Comparison of ENCODE assay signal across 17 cellular contexts in genomic region chr16:58458634-58459343, GRCh38. TPM values are rescaled to one million over a fixed set of nuclear protein-coding genes. Genes with fewer than 3 reads are reported as not detected.
A peak's percentile ranks its signal among the peaks of the same experiment; 100 is the strongest.
DNase-seq lines count a peak whose midpoint lies in the region; ATAC-seq, FAIRE-seq and TF ChIP-seq lines count a peak whose summit lies in the region.
"Had no signal": no experiment of that assay in that cellular context is flagged by ENCODE, and none has a peak within 500 bp of the region (broad histone marks: within the 10 kb centered on the region; RNA-seq: fewer than 3 reads in every experiment).

No MANE protein-coding gene starts in this region.

- TF ChIP-seq CTCF in A549 (IDR thresholded peaks at IDR 0.05) = no peak
- no peak for TF ChIP-seq CTCF in K562 (IDR thresholded peaks at IDR 0.05 in 2 of 3, conservative IDR thresholded peaks at IDR 0.05 in 1 of 3; ENCODE audit: insufficient read depth in 2 of 3, low read depth in 1 of 3, low read length in 3 of 3)
- TF ChIP-seq CTCF in chondrocyte (IDR thresholded peaks at IDR 0.05) = no peak

- intact Hi-C loops in K562 (cut with micrococcal nuclease) = no loop called here

- peak overlapping the region; percentile 56 to 74 for H3K27ac ChIP-seq in A549
- no peak overlapping the region for H3K27ac ChIP-seq in K562 (ENCODE audit: extremely low read depth, low read depth, low read length)
- H3K27ac ChIP-seq: body of pancreas, coronary artery, upper lobe of left lung had no signal

- peaks cover 0 to 25% of the 10 kb centered on the region in 2 experiments; a peak in 2 of 5 replicates for H3K27me3 ChIP-seq in K562 (ENCODE audit: control insufficient read depth in 2 of 2, insufficient read depth in 2 of 2, low read length in 2 of 2)

- H3K9ac ChIP-seq in K562 (ENCODE audit: insufficient read depth in 1 of 2, low read depth in 2 of 2, low read length in 2 of 2) = no peak overlapping the region

- H3K4me1 ChIP-seq in A549 = peaks cover 51% of the 10 kb centered on the region
- H3K4me1 ChIP-seq in K562 (replicated peaks in 1 of 2; ENCODE audit: control insufficient read depth in 2 of 2, insufficient read depth in 2 of 2, low read length in 2 of 2) = peaks cover 11 to 12% of the 10 kb centered on the region in 2 experiments; a peak in 4 of 5 replicates

- no peak for TF ChIP-seq POLR2A in A549 (IDR thresholded peaks at IDR 0.05; ENCODE audit: low read length)
- TF ChIP-seq POLR2A in K562 (conservative IDR thresholded peaks at IDR 0.05) = no peak

- H2AFZ ChIP-seq in K562 (ENCODE audit: low read depth, low read length) = no peak overlapping the region

- H3K9me3 Mint-ChIP-seq in chondrocyte (ENCODE audit: low read depth) = no peaks in the 10 kb centered on the region
- H3K9me3 Mint-ChIP-seq: naive thymus-derived CD4-positive, alpha-beta T cell had no signal

- no peak overlapping the region for H3K4me3 Mint-ChIP-seq in chondrocyte (ENCODE audit: unreplicated experiment)

- in situ Hi-C loops in Caki2 (cut with HindIII; ENCODE audit: low pct_unique_long_range_greater_than_20kb, low sequenced_read_pairs) (no loop called here), K562 (cut with MboI) (no loop called here)

- no peak for TF ChIP-seq EP300 in A549 (IDR thresholded peaks at IDR 0.05)
- no peak for TF ChIP-seq EP300 in K562 (IDR thresholded peaks at IDR 0.05; ENCODE audit: low read length)

- no peaks in the 10 kb centered on the region for H3K36me3 Mint-ChIP-seq in chondrocyte (ENCODE audit: low read depth)
- H3K36me3 Mint-ChIP-seq: naive thymus-derived CD4-positive, alpha-beta T cell had no signal

- ATAC-seq in A549 = peak in 1 of 2 experiments; percentile 3; a peak in 1 of 6 replicates
- ATAC-seq in K562 = no peak
- ATAC-seq in HG02884 (IDR thresholded peaks at IDR 0.05; ENCODE audit: unreplicated experiment) = no peak
- no peak for ATAC-seq in esophagus mucosa
- ATAC-seq: body of pancreas, sciatic nerve had no signal

- H3K4me3 ChIP-seq in A549 (no peak overlapping the region), K562 (no peak overlapping the region)
- H3K4me3 ChIP-seq: body of pancreas, coronary artery, upper lobe of left lung had no signal

- no peaks in the 10 kb centered on the region for H3K36me3 ChIP-seq in K562 (ENCODE audit: control insufficient read depth, insufficient read depth, low read length)
- H3K36me3 ChIP-seq: BE2C, upper lobe of left lung had no signal

- peaks cover 35% of the 10 kb centered on the region for H3K27me3 Mint-ChIP-seq in chondrocyte (ENCODE audit: low read depth)

- DNase-seq in A549 (ENCODE audit: low read depth in 1 of 2, low spot score in 1 of 2) (peak in 1 of 2 experiments; percentile 40), Caki2 (ENCODE audit: low read depth) (peak; percentile 30), LoVo (ENCODE audit: low spot score) (peak; percentile 9), K562 (ENCODE audit: extremely low read depth in 1 of 4, low spot score in 3 of 4) (no peak), chondrocyte (ENCODE audit: low spot score) (no peak)
- DNase-seq: activated CD4-positive, alpha-beta T cell treated with anti-CD3 and anti-CD28 coated beads for 1 hour; BE2C; Caco-2; NCI-H146; T1000; upper lobe of left lung had no signal

- H4K20me1 ChIP-seq in K562 (replicated peaks; ENCODE audit: control insufficient read depth, insufficient read depth, low read length) = no peaks in the 10 kb centered on the region

- POLR2A ChIA-PET in A549 (lab: Yijun Ruan, JAX) = no interaction called here
- POLR2A ChIA-PET in K562 (lab: Yijun Ruan, JAX) = interaction anchor here (0.5 kb wide), 1 partner anchor 1273 kb away, joined by 3 read pairs; the partner anchor contains the start of gene PSME3IP1

- no TSS peak for BruUV-seq in K562 (replicated peaks; lab: Mats Ljungman, UMichigan)

- peak overlapping the region; percentile 52 for H3K4me2 ChIP-seq in A549
- no peak overlapping the region for H3K4me2 ChIP-seq in K562 (ENCODE audit: insufficient read depth, low read length)

- H3K9me1 ChIP-seq in K562 (ENCODE audit: control insufficient read depth, insufficient read depth, low read length) = peaks cover 3% of the 10 kb centered on the region

- no peaks in the 10 kb centered on the region for H3K79me2 ChIP-seq in K562 (ENCODE audit: control insufficient read depth, insufficient read depth, low read length)

- H3K4me1 Mint-ChIP-seq in chondrocyte (ENCODE audit: low read depth) = no peaks in the 10 kb centered on the region

- FAIRE-seq in A549 (lab: Jason Lieb, UNC) = no peak
- FAIRE-seq in K562 (lab: Jason Lieb, UNC) = no peak

- H3K27ac Mint-ChIP-seq in chondrocyte (ENCODE audit: unreplicated experiment) = no peak overlapping the region

- 75% methylated on average over 10 of the region's 10 CpGs for WGBS in A549 (ENCODE audit: missing lambda C conversion rate)
- WGBS in K562 (ENCODE audit: insufficient coverage, low coverage, missing lambda C conversion rate) = 12% methylated on average over 10 of the region's 10 CpGs

- H3K9me3 ChIP-seq in A549 (no peaks in the 10 kb centered on the region), K562 (replicated peaks; ENCODE audit: control insufficient read depth, insufficient read depth, low read depth, low read length) (no peaks in the 10 kb centered on the region)
- H3K9me3 ChIP-seq: BE2C, body of pancreas, Caco-2, upper lobe of left lung had no signal

- no peak for TF ChIP-seq RAD21 in A549 (conservative IDR thresholded peaks at IDR 0.05 in 1 of 2, IDR thresholded peaks at IDR 0.05 in 1 of 2)
- TF ChIP-seq RAD21 in K562 (CRISPR knock-in tag; conservative IDR thresholded peaks at IDR 0.05 in 1 of 2, IDR thresholded peaks at IDR 0.05 in 1 of 2) = no peak

- CTCF ChIA-PET in A549 (lab: Yijun Ruan, JAX) (interaction anchor here (0.7 to 1.3 kb wide), 6 partner anchors 15 to 122 kb away, joined by 3 to 7 read pairs (median 3); no protein-coding TSS in a partner anchor), K562 (lab: Yijun Ruan, JAX; ENCODE audit: low intra/inter-chr PET ratio) (no interaction called here)

TF ChIP-seq in A549, 52 proteins besides CTCF, POLR2A, EP300 and RAD21 (continues in another document):
- TF ChIP-seq GATA3 (IDR thresholded peaks at IDR 0.05; ENCODE audit: borderline replicate concordance) = no peak

RNA-seq across cellular contexts. Expression of gene NDRG4, which starts 41.2 kb away (rescaled TPM):
- polyA plus RNA-seq in A549 (2011; rRNA removed) = 8.1 and 10.8 TPM in 2 replicates
- 14.4 and 20.8 TPM in 2 replicates for polyA plus RNA-seq in A549 (2012; cell fraction: cytosol; rRNA removed)
- polyA plus RNA-seq in A549 (2012; cell fraction: nucleus; rRNA removed) = 44.1 and 54.8 TPM in 2 replicates
- 16.3 to 22.8 TPM (median 21.3 TPM) in 3 replicates for polyA plus RNA-seq in A549 (2017; fragmentation: RNase III; extraction: RNeasy Plus Mini Kit Qiagen cat#74134 plus additional on column Dnase treatment)
- 20.3 and 29.0 TPM in 2 replicates for polyA minus RNA-seq in A549 (2011; rRNA and poly(A)+ RNA removed)
- total RNA-seq in Caki2 (2014; rRNA removed; shearing (Covaris generic); ENCODE audit: low replicate concordance) = 72.1 and 115 TPM in 2 replicates
- 1.3 and 1.9 TPM in 2 replicates for total RNA-seq in K562 (2011; cell fraction: chromatin; rRNA removed; ENCODE audit: low replicate concordance)
- 1.8 TPM in 2 replicates for total RNA-seq in K562 (2011; cell fraction: nucleolus; rRNA removed)
- 0.51 and 2.0 TPM in 2 replicates for total RNA-seq in K562 (2011; cell fraction: nucleoplasm; rRNA removed)
- total RNA-seq in K562 (2014; rRNA removed) = 0.18 and 0.37 TPM in 2 replicates
- total RNA-seq in K562 (2014; rRNA removed; fragmentation: Illumina TruSeq; extraction: Trizol) = 0.22 and 0.62 TPM in 2 replicates
- total RNA-seq in K562 (2015; rRNA removed; fragmentation: Illumina TruSeq; extraction: Trizol) = 0.14 and 0.26 TPM in 2 replicates
- 0.85 and 0.95 TPM in 2 replicates for total RNA-seq in K562 (2021)
- polyA plus RNA-seq in K562 (2011; rRNA removed) = 0.24 and 0.61 TPM in 2 replicates
- 0.65 and 0.98 TPM in 2 replicates for polyA plus RNA-seq in K562 (2011; cell fraction: cytosol; rRNA removed)
- polyA plus RNA-seq in K562 (2011; cell fraction: nucleus; rRNA removed) = 2.1 and 3.5 TPM in 2 replicates
- 0.85 and 1.0 TPM in 2 replicates for polyA plus RNA-seq in K562 (2012)
- 0.14 and 0.28 TPM in 2 replicates for polyA plus RNA-seq in K562 (2014; fragmentation: Illumina TruSeq; extraction: Trizol)
- polyA plus RNA-seq in K562 (2014; fragmentation: Nextera tagmentation; extraction: Ambion mirVana) = under 1 TPM; 0.06 to 0.07 TPM
- polyA plus RNA-seq in K562 (2014; rRNA removed) = 0.53 and 0.81 TPM in 2 replicates
- 0.24 and 0.42 TPM in 2 replicates for polyA minus RNA-seq in K562 (2011; rRNA and poly(A)+ RNA removed)
- 1.4 TPM in 1 of 2 replicates, not detected in the other for polyA minus RNA-seq in K562 (2011; cell fraction: cytosol; rRNA and poly(A)+ RNA removed)
- polyA minus RNA-seq in K562 (2011; cell fraction: nucleus; rRNA and poly(A)+ RNA removed) = 1.2 TPM in 2 replicates
- total RNA-seq in chondrocyte = 5.8 to 8.7 TPM (median 6.0 TPM) in 3 replicates
- 31.6 TPM for total RNA-seq in esophagus mucosa

RNA-seq across cellular contexts. Expression of gene SETD6, which starts 56.5 kb away (rescaled TPM):
- polyA plus RNA-seq in A549 (2011; rRNA removed) (16.5 and 19.2 TPM in 2 replicates), A549 (2017; fragmentation: RNase III; extraction: RNeasy Plus Mini Kit Qiagen cat#74134 plus additional on column Dnase treatment) (24.9 to 30.4 TPM (median 27.5 TPM) in 3 replicates), K562 (2011; rRNA removed) (23.7 and 29.2 TPM in 2 replicates), K562 (2014; fragmentation: Illumina TruSeq; extraction: Trizol) (18.3 and 19.3 TPM in 2 replicates), K562 (2014; fragmentation: Nextera tagmentation; extraction: Ambion mirVana) (1 to 10 TPM; 9.2 to 9.6 TPM), K562 (2014; rRNA removed) (37.2 and 40.9 TPM in 2 replicates)
- polyA plus RNA-seq in A549 (2012; cell fraction: cytosol; rRNA removed) = 18.4 and 19.7 TPM in 2 replicates
- 60.4 and 73.2 TPM in 2 replicates for polyA plus RNA-seq in A549 (2012; cell fraction: nucleus; rRNA removed)
- polyA minus RNA-seq in A549 (2011; rRNA and poly(A)+ RNA removed) = 8.9 and 12.1 TPM in 2 replicates
- total RNA-seq in Caki2 (2014; rRNA removed; shearing (Covaris generic); ENCODE audit: low replicate concordance) = 17.8 and 26.2 TPM in 2 replicates
- total RNA-seq in K562 (2011; cell fraction: chromatin; rRNA removed; ENCODE audit: low replicate concordance) = 102 and 113 TPM in 2 replicates
- 84.7 and 97.7 TPM in 2 replicates for total RNA-seq in K562 (2011; cell fraction: nucleolus; rRNA removed)
- total RNA-seq in K562 (2011; cell fraction: nucleoplasm; rRNA removed) = 88.4 and 88.6 TPM in 2 replicates
- total RNA-seq in K562 (2014; rRNA removed) (28.1 and 33.9 TPM in 2 replicates), K562 (2014; rRNA removed; fragmentation: Illumina TruSeq; extraction: Trizol) (19.8 and 21.4 TPM in 2 replicates), K562 (2015; rRNA removed; fragmentation: Illumina TruSeq; extraction: Trizol) (19.3 and 20.2 TPM in 2 replicates), K562 (2021) (24.4 and 28.5 TPM in 2 replicates), chondrocyte (10.4 to 16.4 TPM (median 13.0 TPM) in 3 replicates), esophagus mucosa (11.7 TPM)
- 11.1 and 23.6 TPM in 2 replicates for polyA plus RNA-seq in K562 (2011; cell fraction: cytosol; rRNA removed)
- 78.8 and 120 TPM in 2 replicates for polyA plus RNA-seq in K562 (2011; cell fraction: nucleus; rRNA removed)
- polyA plus RNA-seq in K562 (2012) = 17.5 and 21.5 TPM in 2 replicates
- polyA minus RNA-seq in K562 (2011; rRNA and poly(A)+ RNA removed) = 25.0 and 25.3 TPM in 2 replicates
- 9.0 and 16.0 TPM in 2 replicates for polyA minus RNA-seq in K562 (2011; cell fraction: cytosol; rRNA and poly(A)+ RNA removed)
- polyA minus RNA-seq in K562 (2011; cell fraction: nucleus; rRNA and poly(A)+ RNA removed) = 47.0 and 59.0 TPM in 2 replicates

Comparison
In these comparisons a context has a peak if more than half of its experiments do, and no peak if none do; other contexts are left out.
1. DNase-seq: peak in Caki2 (single experiment) and LoVo (single experiment); none in K562 (0 of 4) and chondrocyte (single experiment).
2. Of the 35 proteins assayed by ChIP-seq in both K562 and A549: peak only in K562: none; only in A549: MAX; in both: ZFP36; in neither: 33.